8 cellular contexts compared by ENCODE assay signal in genomic region chr15:70196314-70197291, GRCh38.
A peak's percentile ranks its signal among the peaks of the same experiment; 100 is the strongest.
DNase-seq lines count a peak whose midpoint lies in the region; ATAC-seq and TF ChIP-seq lines count a peak whose summit lies in the region.

No MANE protein-coding gene starts in this region.

- CTCF ChIA-PET in HCT116 (lab: Charles Lee), result no interaction called here

- H3K9me3 ChIP-seq in HCT116 (ENCODE audit: control insufficient read depth in 1 of 2, insufficient read depth in 1 of 2, low read depth in 1 of 2, low read length in 2 of 2), result no peaks in the 10 kb centered on the region

- POLR2A ChIA-PET in HCT116 (lab: Charles Lee), result no interaction called here

- no peaks in the 10 kb centered on the region for H3K27me3 ChIP-seq in HCT116 (ENCODE audit: insufficient read depth, low read length)

- RAD21 ChIA-PET in HCT116 (lab: Charles Lee; ENCODE audit: low non-redundant PET in 1 of 2, low total read pairs in 2 of 2, uncharacterized antibody in 2 of 2, unreplicated experiment in 2 of 2), result no interaction called here

- no peak overlapping the region; the same call in 1 of the 2 replicates for H3K27ac ChIP-seq in HCT116 (ENCODE audit: low read depth, low read length)

- TF ChIP-seq POLR2A in HCT116 (IDR thresholded peaks at IDR 0.05; ENCODE audit: borderline replicate concordance, extremely low read depth, insufficient read depth, insufficient read length), result no peak

- H3K4me1 ChIP-seq in HCT116 (ENCODE audit: control insufficient read depth in 1 of 2, insufficient read depth in 2 of 2, low read length in 2 of 2), result peaks cover 13 to 27% of the 10 kb centered on the region in 2 experiments

- peak overlapping the region; percentile 5 for H3K4me3 Mint-ChIP-seq in progenitor cell of endocrine pancreas (ENCODE audit: low read depth)

- in situ Hi-C loops in GM13976 (cut with MboI; ENCODE audit: low sequenced_read_pairs, unreplicated experiment), result no loop called here

- H3K4me1 Mint-ChIP-seq in progenitor cell of endocrine pancreas (ENCODE audit: low read depth), result peaks cover 21% of the 10 kb centered on the region

- TF ChIP-seq CTCF in GM13976 (IDR thresholded peaks at IDR 0.05; ENCODE audit: borderline replicate concordance, control extremely low read depth, extremely low read depth, insufficient read depth, missing control alignments) (no peak), HCT116 (IDR thresholded peaks at IDR 0.05 in 2 of 3, conservative IDR thresholded peaks at IDR 0.05 in 1 of 3; ENCODE audit: borderline replicate concordance in 1 of 3, insufficient read depth in 1 of 3, low read depth in 2 of 3, low read length in 2 of 3) (no peak), progenitor cell of endocrine pancreas (IDR thresholded peaks at IDR 0.05; ENCODE audit: unreplicated experiment) (no peak)

- DNase-seq in GM13976 (ENCODE audit: low spot score), result peak; percentile 91
- DNase-seq in HCT116 (ENCODE audit: low read depth, low spot score), result no peak
- DNase-seq in NCI-H1092 treated with DMSO at 0.1 percent for 48 hours (lab: John Stamatoyannopoulos, UW), result peak; percentile 76
- DNase-seq in T1000 (lab: John Stamatoyannopoulos, UW), result peak; percentile 69
- DNase-seq in progenitor cell of endocrine pancreas (ENCODE audit: low spot score, unreplicated experiment), result no peak
- DNase-seq in HT-29 (ENCODE audit: low spot score), result no peak
- DNase-seq in GM03348 (ENCODE audit: low spot score), result no peak

- TF ChIP-seq RAD21 in HCT116 (IDR thresholded peaks at IDR 0.05; ENCODE audit: low read depth), result no peak

- peak overlapping the region; percentile 49 for H3K27ac Mint-ChIP-seq in progenitor cell of endocrine pancreas

- H3K9me3 Mint-ChIP-seq in progenitor cell of endocrine pancreas (ENCODE audit: low read depth), result peaks cover 3% of the 10 kb centered on the region

- intact Hi-C loops in HCT116 (cut with micrococcal nuclease), result no loop called here

- no peaks in the 10 kb centered on the region for H3K36me3 ChIP-seq in HCT116 (ENCODE audit: control insufficient read depth in 1 of 2, insufficient read depth in 2 of 2, low read length in 2 of 2)

- no TSS peak for BruUV-seq in HCT116 (replicated peaks; lab: Mats Ljungman, UMichigan)

- H2AFZ ChIP-seq in HCT116 (ENCODE audit: low read depth, low read length, poor library complexity, severe bottlenecking), result no peak overlapping the region

- H3K4me2 ChIP-seq in HCT116 (ENCODE audit: low read length), result peak overlapping the region; percentile 15; the same call in 1 of the 2 replicates

- H4K20me1 ChIP-seq in HCT116 (ENCODE audit: insufficient read depth), result no peaks in the 10 kb centered on the region

- peak; percentile 70 for ATAC-seq in HCT116
- ATAC-seq in esophagus mucosa, result peak; percentile 87

- no peaks in the 10 kb centered on the region for H3K36me3 Mint-ChIP-seq in progenitor cell of endocrine pancreas (ENCODE audit: insufficient read depth)

- no peaks in the 10 kb centered on the region for H3K79me2 ChIP-seq in HCT116 (ENCODE audit: insufficient read depth, low read length)

- peaks cover 91% of the 10 kb centered on the region for H3K27me3 Mint-ChIP-seq in progenitor cell of endocrine pancreas

- H3K4me3 ChIP-seq in HCT116 (replicated peaks in 1 of 2; ENCODE audit: low read depth in 1 of 2, low read length in 2 of 2), result no peak overlapping the region

- no peaks in the 10 kb centered on the region for H3K9me2 ChIP-seq in HCT116 (ENCODE audit: insufficient read depth)

- no peak overlapping the region for H3K9ac ChIP-seq in HCT116 (ENCODE audit: low read length)

TF ChIP-seq in HCT116, 20 proteins besides CTCF, POLR2A, EP300 and RAD21:
- TF ChIP-seq TCF7L2 (IDR thresholded peaks at IDR 0.05; ENCODE audit: borderline replicate concordance, extremely low read depth, insufficient read depth, insufficient read length) (no peak), ELF1 (IDR thresholded peaks at IDR 0.05; ENCODE audit: borderline replicate concordance, low read depth) (no peak), CEBPB (IDR thresholded peaks at IDR 0.05; ENCODE audit: low read depth) (no peak), ZFX (IDR thresholded peaks at IDR 0.05) (no peak), JUND (IDR thresholded peaks at IDR 0.05) (no peak), POLR2AphosphoS5 (IDR thresholded peaks at IDR 0.05; ENCODE audit: low read depth, low read length) (no peak), EZH2 (IDR thresholded peaks at IDR 0.05) (no peak)

Comparison
In these comparisons a context has a peak if more than half of its experiments do, and no peak if none do; other contexts are left out.
1. DNase-seq: peak in GM13976 (single experiment), NCI-H1092 treated with DMSO at 0.1 percent for 48 hours (single experiment) and T1000 (single experiment); none in HCT116 (single experiment), progenitor cell of endocrine pancreas (single experiment), HT-29 (single experiment) and GM03348 (single experiment).